1 cellular context compared by ENCODE assay signal in genomic region chr20:41074441-41074840, GRCh38.
TF ChIP-seq lines count a peak whose summit lies in the region.

No MANE protein-coding gene starts in this region.

TF ChIP-seq in WTC11, 78 proteins besides CTCF, POLR2A, EP300 and RAD21:
- TF ChIP-seq, protein P1, sequence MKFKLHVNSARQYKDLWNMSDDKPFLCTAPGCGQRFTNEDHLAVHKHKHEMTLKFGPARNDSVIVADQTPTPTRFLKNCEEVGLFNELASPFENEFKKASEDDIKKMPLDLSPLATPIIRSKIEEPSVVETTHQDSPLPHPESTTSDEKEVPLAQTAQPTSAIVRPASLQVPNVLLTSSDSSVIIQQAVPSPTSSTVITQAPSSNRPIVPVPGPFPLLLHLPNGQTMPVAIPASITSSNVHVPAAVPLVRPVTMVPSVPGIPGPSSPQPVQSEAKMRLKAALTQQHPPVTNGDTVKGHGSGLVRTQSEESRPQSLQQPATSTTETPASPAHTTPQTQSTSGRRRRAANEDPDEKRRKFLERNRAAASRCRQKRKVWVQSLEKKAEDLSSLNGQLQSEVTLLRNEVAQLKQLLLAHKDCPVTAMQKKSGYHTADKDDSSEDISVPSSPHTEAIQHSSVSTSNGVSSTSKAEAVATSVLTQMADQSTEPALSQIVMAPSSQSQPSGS (CRISPR knock-in tag; IDR thresholded peaks at IDR 0.05; ENCODE audit: borderline replicate concordance, low read depth), result no peak
- TF ChIP-seq FOXK1 (CRISPR knock-in tag; IDR thresholded peaks at IDR 0.05) (no peak), MYBL2 (CRISPR knock-in tag; IDR thresholded peaks at IDR 0.05) (no peak), AR (CRISPR knock-in tag; IDR thresholded peaks at IDR 0.05) (no peak), SOX15 (CRISPR knock-in tag; IDR thresholded peaks at IDR 0.05) (no peak), RORB (CRISPR knock-in tag; IDR thresholded peaks at IDR 0.05) (no peak), PRRX2 (CRISPR knock-in tag; IDR thresholded peaks at IDR 0.05) (no peak), ZNF219 (CRISPR knock-in tag; IDR thresholded peaks at IDR 0.05; ENCODE audit: borderline replicate concordance) (no peak), CREB1 (CRISPR knock-in tag; IDR thresholded peaks at IDR 0.05) (no peak), ZNF416 (CRISPR knock-in tag; IDR thresholded peaks at IDR 0.05) (no peak)
- TF ChIP-seq, protein P2, sequence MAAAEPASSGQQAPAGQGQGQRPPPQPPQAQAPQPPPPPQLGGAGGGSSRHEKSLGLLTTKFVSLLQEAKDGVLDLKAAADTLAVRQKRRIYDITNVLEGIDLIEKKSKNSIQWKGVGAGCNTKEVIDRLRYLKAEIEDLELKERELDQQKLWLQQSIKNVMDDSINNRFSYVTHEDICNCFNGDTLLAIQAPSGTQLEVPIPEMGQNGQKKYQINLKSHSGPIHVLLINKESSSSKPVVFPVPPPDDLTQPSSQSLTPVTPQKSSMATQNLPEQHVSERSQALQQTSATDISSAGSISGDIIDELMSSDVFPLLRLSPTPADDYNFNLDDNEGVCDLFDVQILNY (CRISPR knock-in tag; IDR thresholded peaks at IDR 0.05), result no peak
- TF ChIP-seq, protein P3, sequence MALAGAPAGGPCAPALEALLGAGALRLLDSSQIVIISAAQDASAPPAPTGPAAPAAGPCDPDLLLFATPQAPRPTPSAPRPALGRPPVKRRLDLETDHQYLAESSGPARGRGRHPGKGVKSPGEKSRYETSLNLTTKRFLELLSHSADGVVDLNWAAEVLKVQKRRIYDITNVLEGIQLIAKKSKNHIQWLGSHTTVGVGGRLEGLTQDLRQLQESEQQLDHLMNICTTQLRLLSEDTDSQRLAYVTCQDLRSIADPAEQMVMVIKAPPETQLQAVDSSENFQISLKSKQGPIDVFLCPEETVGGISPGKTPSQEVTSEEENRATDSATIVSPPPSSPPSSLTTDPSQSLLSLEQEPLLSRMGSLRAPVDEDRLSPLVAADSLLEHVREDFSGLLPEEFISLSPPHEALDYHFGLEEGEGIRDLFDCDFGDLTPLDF (CRISPR knock-in tag; IDR thresholded peaks at IDR 0.05), result no peak
